In the genomic region with DNA sequence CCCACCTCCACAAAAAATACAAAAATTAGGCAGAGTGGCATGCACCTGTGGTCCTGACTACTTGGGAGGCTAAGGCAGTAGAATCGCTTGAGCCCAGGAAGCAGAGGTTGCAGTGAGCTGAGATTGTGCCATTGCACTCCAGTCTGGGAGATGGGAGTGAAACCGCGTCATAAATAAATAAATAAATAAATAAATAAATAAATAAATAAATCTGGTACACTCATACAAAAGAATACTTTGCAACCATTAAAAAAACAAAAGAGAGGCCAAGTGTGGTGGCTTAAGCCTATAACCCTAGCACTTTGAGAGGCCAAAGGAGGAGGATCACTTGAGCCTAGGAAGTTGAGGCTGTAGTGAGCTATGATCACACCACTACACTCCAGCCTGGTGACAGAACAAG, we compare ENCODE assay signal across 41 cellular contexts. TPM values are rescaled to one million over a fixed set of nuclear protein-coding genes. Genes with fewer than 3 reads are reported as not detected.
"Had no signal": no experiment of that assay in that cellular context is flagged by ENCODE, and none has a peak within 500 bp of the region (broad histone marks: within the 10 kb centered on the region; RNA-seq: fewer than 3 reads in every experiment).

No MANE protein-coding gene starts in this region.

- ATAC-seq: activated naive CD4-positive, alpha-beta T cell treated with anti-CD3 and anti-CD28 coated beads, Interleukin-2, amount 50 U/mL, for 72 hours; activated naive CD8-positive, alpha-beta T cell treated with anti-CD3 and anti-CD28 coated beads, Interleukin-2, amount 50 U/mL, for 24 hours; activated T-cell treated with anti-CD3 and anti-CD28 coated beads, Interleukin-2, amount 50 U/mL, for 4 hours; activated T-cell treated with anti-CD3 and anti-CD28 coated beads, Interleukin-2, amount 50 U/mL, for 72 hours; activated T-helper 17 cell treated with anti-CD3 and anti-CD28 coated beads, Interleukin-2, amount 50 U/mL, for 72 hours; body of pancreas had no signal

- H3K27ac ChIP-seq: adrenal gland, ascending aorta, body of pancreas, brain microvascular endothelial cell, breast epithelium, cardiac muscle cell had no signal

- H3K4me1 Mint-ChIP-seq: activated naive CD4-positive, alpha-beta T cell treated with anti-CD3 and anti-CD28 coated beads, Interleukin-2, amount 10 ng/mL, durations not matched to agents 7 days and 5 days; activated naive CD4-positive, alpha-beta T cell treated with anti-CD3 and anti-CD28 coated beads, Interleukin-2, amount 50 U/mL, for 24 hours; activated naive CD8-positive, alpha-beta T cell treated with anti-CD3 and anti-CD28 coated beads for 36 hours; activated naive CD8-positive, alpha-beta T cell treated with anti-CD3 and anti-CD28 coated beads, Interleukin-2, amount 10 ng/mL, durations not matched to agents 7 days and 5 days; activated naive CD8-positive, alpha-beta T cell treated with anti-CD3 and anti-CD28 coated beads, Interleukin-2, amount 50 U/mL, for 24 hours; activated T-helper 17 cell treated with anti-CD3 and anti-CD28 coated beads, Interleukin-2, amount 50 U/mL, for 72 hours; brain; central memory CD8-positive, alpha-beta T cell had no signal

- DNase-seq: activated effector memory CD4-positive, alpha-beta T cell treated with anti-CD3 and anti-CD28 coated beads, Interleukin-2, amount 50 U/mL, for 16 hours; activated effector memory CD4-positive, alpha-beta T cell treated with Interleukin-2 at 50 U/mL for 16 hours; activated gamma-delta T cell; activated gamma-delta T cell treated with Interleukin-2 at 50 U/mL for 16 hours; activated naive CD4-positive, alpha-beta T cell; activated naive CD4-positive, alpha-beta T cell treated with anti-CD3 and anti-CD28 coated beads for 36 hours; activated naive CD4-positive, alpha-beta T cell treated with anti-CD3 and anti-CD28 coated beads, Interleukin-2, amount 10 ng/mL, durations not matched to agents 7 days and 5 days; activated naive CD4-positive, alpha-beta T cell treated with anti-CD3 and anti-CD28 coated beads, Interleukin-2, amount 50 U/mL, for 16 hours; activated naive CD4-positive, alpha-beta T cell treated with Interleukin-2 at 50 U/mL for 16 hours; activated naive CD8-positive, alpha-beta T cell treated with anti-CD3 and anti-CD28 coated beads for 36 hours; activated naive CD8-positive, alpha-beta T cell treated with anti-CD3 and anti-CD28 coated beads, Interleukin-2, amount 10 ng/mL, durations not matched to agents 7 days and 5 days; activated naive CD8-positive, alpha-beta T cell treated with anti-CD3 and anti-CD28 coated beads, Interleukin-2, amount 50 U/mL, for 24 hours; activated T-cell treated with anti-CD3 and anti-CD28 coated beads, Interleukin-2, amount 50 U/mL, for 24 hours; activated T-cell treated with anti-CD3 and anti-CD28 coated beads, Interleukin-2, amount 50 U/mL, for 4 hours; activated T-cell treated with anti-CD3 and anti-CD28 coated beads, Interleukin-2, amount 50 U/mL, for 48 hours; activated T-cell treated with anti-CD3 and anti-CD28 coated beads, Interleukin-2, amount 50 U/mL, for 72 hours; adrenal gland; amniotic stem cell; amygdala; anterior cingulate cortex; aorta; body of pancreas; brain microvascular endothelial cell; caudate nucleus; central memory CD4-positive, alpha-beta T cell; cerebellar nuclear complex had no signal

- H3K36me3 ChIP-seq: adrenal gland, ascending aorta, brain microvascular endothelial cell, breast epithelium, cardiac muscle cell had no signal

- H3K36me3 Mint-ChIP-seq: activated naive CD4-positive, alpha-beta T cell treated with anti-CD3 and anti-CD28 coated beads, Interleukin-2, amount 10 ng/mL, durations not matched to agents 7 days and 5 days; activated naive CD4-positive, alpha-beta T cell treated with anti-CD3 and anti-CD28 coated beads, Interleukin-2, amount 50 U/mL, for 72 hours; activated naive CD8-positive, alpha-beta T cell treated with anti-CD3 and anti-CD28 coated beads for 36 hours; activated naive CD8-positive, alpha-beta T cell treated with anti-CD3 and anti-CD28 coated beads, Interleukin-2, amount 10 ng/mL, durations not matched to agents 7 days and 5 days; brain had no signal

- H3K9me3 ChIP-seq: adrenal gland, ascending aorta, body of pancreas, breast epithelium had no signal

- H3K27me3 ChIP-seq: adrenal gland, ascending aorta, body of pancreas, brain microvascular endothelial cell, breast epithelium, cardiac muscle cell had no signal

- H3K4me3 Mint-ChIP-seq: activated naive CD4-positive, alpha-beta T cell treated with anti-CD3 and anti-CD28 coated beads for 36 hours; activated naive CD4-positive, alpha-beta T cell treated with anti-CD3 and anti-CD28 coated beads, Interleukin-2, amount 10 ng/mL, durations not matched to agents 7 days and 5 days; activated naive CD4-positive, alpha-beta T cell treated with anti-CD3 and anti-CD28 coated beads, Interleukin-2, amount 50 U/mL, for 24 hours; activated naive CD8-positive, alpha-beta T cell; activated naive CD8-positive, alpha-beta T cell treated with anti-CD3 and anti-CD28 coated beads for 36 hours; activated naive CD8-positive, alpha-beta T cell treated with anti-CD3 and anti-CD28 coated beads, Interleukin-2, amount 10 ng/mL, durations not matched to agents 7 days and 5 days; activated naive CD8-positive, alpha-beta T cell treated with anti-CD3 and anti-CD28 coated beads, Interleukin-2, amount 50 U/mL, for 24 hours; activated T-cell treated with anti-CD3 and anti-CD28 coated beads, Interleukin-2, amount 50 U/mL, for 24 hours; activated T-cell treated with anti-CD3 and anti-CD28 coated beads, Interleukin-2, amount 50 U/mL, for 4 hours; activated T-cell treated with anti-CD3 and anti-CD28 coated beads, Interleukin-2, amount 50 U/mL, for 72 hours; activated T-helper 1 cell treated with anti-CD3 and anti-CD28 coated beads, Interleukin-12 subunit alpha, Interleukin-12 subunit beta, Interleukin-2, Interleukin-4 antibody, amounts not matched to agents 30 ng/mL and 10 ng/mL and 1 ng/mL, durations not matched to agents 14 hours and 24 hours and 36 hours; activated T-helper 17 cell treated with anti-CD3 and anti-CD28 coated beads, Interleukin-2, amount 50 U/mL, for 72 hours; brain; central memory CD8-positive, alpha-beta T cell had no signal

- H3K4me1 ChIP-seq: adrenal gland, ascending aorta, body of pancreas, breast epithelium had no signal

- H3K27ac Mint-ChIP-seq: activated naive CD4-positive, alpha-beta T cell treated with anti-CD3 and anti-CD28 coated beads for 36 hours; activated naive CD4-positive, alpha-beta T cell treated with anti-CD3 and anti-CD28 coated beads, Interleukin-2, amount 10 ng/mL, durations not matched to agents 7 days and 5 days; activated naive CD4-positive, alpha-beta T cell treated with anti-CD3 and anti-CD28 coated beads, Interleukin-2, amount 50 U/mL, for 24 hours; activated naive CD4-positive, alpha-beta T cell treated with anti-CD3 and anti-CD28 coated beads, Interleukin-2, amount 50 U/mL, for 72 hours; activated naive CD8-positive, alpha-beta T cell; activated naive CD8-positive, alpha-beta T cell treated with anti-CD3 and anti-CD28 coated beads for 36 hours; activated naive CD8-positive, alpha-beta T cell treated with anti-CD3 and anti-CD28 coated beads, Interleukin-2, amount 10 ng/mL, durations not matched to agents 7 days and 5 days; activated naive CD8-positive, alpha-beta T cell treated with anti-CD3 and anti-CD28 coated beads, Interleukin-2, amount 50 U/mL, for 24 hours; activated T-cell treated with anti-CD3 and anti-CD28 coated beads, Interleukin-2, amount 50 U/mL, for 24 hours; activated T-cell treated with anti-CD3 and anti-CD28 coated beads, Interleukin-2, amount 50 U/mL, for 72 hours; activated T-helper 1 cell treated with anti-CD3 and anti-CD28 coated beads, Interleukin-12 subunit alpha, Interleukin-12 subunit beta, Interleukin-2, Interleukin-4 antibody, amounts not matched to agents 30 ng/mL and 10 ng/mL and 1 ng/mL, durations not matched to agents 14 hours and 24 hours and 36 hours; activated T-helper 17 cell treated with anti-CD3 and anti-CD28 coated beads, Interleukin-2, amount 50 U/mL, for 72 hours; activated T-helper 2 cell treated with anti-CD3 and anti-CD28 coated beads, Interferon-gamma antibody, Interleukin-2, Interleukin-4, amounts not matched to agents 10 μg/mL and 5 μg/mL and 100 μg/mL, durations not matched to agents 14 hours and 24 hours and 36 hours; brain had no signal

- FAIRE-seq: astrocyte, bronchial epithelial cell had no signal

- H3K9me3 Mint-ChIP-seq: activated naive CD4-positive, alpha-beta T cell treated with anti-CD3 and anti-CD28 coated beads, Interleukin-2, amount 50 U/mL, for 24 hours; activated naive CD4-positive, alpha-beta T cell treated with anti-CD3 and anti-CD28 coated beads, Interleukin-2, amount 50 U/mL, for 72 hours; activated naive CD8-positive, alpha-beta T cell treated with anti-CD3 and anti-CD28 coated beads for 36 hours; activated naive CD8-positive, alpha-beta T cell treated with anti-CD3 and anti-CD28 coated beads, Interleukin-2, amount 10 ng/mL, durations not matched to agents 7 days and 5 days; activated naive CD8-positive, alpha-beta T cell treated with anti-CD3 and anti-CD28 coated beads, Interleukin-2, amount 50 U/mL, for 24 hours; activated T-cell treated with anti-CD3 and anti-CD28 coated beads, Interleukin-2, amount 50 U/mL, for 72 hours; activated T-helper 17 cell treated with anti-CD3 and anti-CD28 coated beads, Interleukin-2, amount 50 U/mL, for 72 hours; central memory CD8-positive, alpha-beta T cell had no signal

- H3K4me3 ChIP-seq: adrenal gland, ascending aorta, body of pancreas, breast epithelium, cardiac muscle cell had no signal

RNA-seq across cellular contexts. Expression of a gene that starts 28.0 kb away (rescaled TPM):
- total RNA-seq: astrocyte had no signal

RNA-seq across cellular contexts. Expression of a gene that starts 32.4 kb away (rescaled TPM):
- total RNA-seq: activated naive CD4-positive, alpha-beta T cell treated with anti-CD3 and anti-CD28 coated beads for 36 hours; activated naive CD4-positive, alpha-beta T cell treated with anti-CD3 and anti-CD28 coated beads, Interleukin-2, amount 50 U/mL, for 72 hours; activated naive CD8-positive, alpha-beta T cell treated with anti-CD3 and anti-CD28 coated beads for 36 hours; activated naive CD8-positive, alpha-beta T cell treated with anti-CD3 and anti-CD28 coated beads, Interleukin-2, amount 10 ng/mL, durations not matched to agents 7 days and 5 days; activated T-cell treated with anti-CD3 and anti-CD28 coated beads, Interleukin-2, amount 50 U/mL, for 4 hours; activated T-helper 1 cell treated with anti-CD3 and anti-CD28 coated beads, Interleukin-12 subunit alpha, Interleukin-12 subunit beta, Interleukin-2, Interleukin-4 antibody, amounts not matched to agents 30 ng/mL and 10 ng/mL and 1 ng/mL, durations not matched to agents 14 hours and 24 hours and 36 hours; activated T-helper 2 cell treated with anti-CD3 and anti-CD28 coated beads, Interferon-gamma antibody, Interleukin-2, Interleukin-4, amounts not matched to agents 10 μg/mL and 5 μg/mL and 100 μg/mL, durations not matched to agents 14 hours and 24 hours and 36 hours; aorta; ascending aorta; astrocyte; bronchial epithelial cell; cardiac septum; chondrocyte had no signal

RNA-seq across cellular contexts. Expression of a gene that starts 43.9 kb away (rescaled TPM):
- total RNA-seq: activated T-helper 1 cell treated with anti-CD3 and anti-CD28 coated beads, Interleukin-12 subunit alpha, Interleukin-12 subunit beta, Interleukin-2, Interleukin-4 antibody, amounts not matched to agents 30 ng/mL and 10 ng/mL and 1 ng/mL, durations not matched to agents 14 hours and 24 hours and 36 hours; activated T-helper 2 cell treated with anti-CD3 and anti-CD28 coated beads, Interferon-gamma antibody, Interleukin-2, Interleukin-4, amounts not matched to agents 10 μg/mL and 5 μg/mL and 100 μg/mL, durations not matched to agents 14 hours and 24 hours and 36 hours had no signal

RNA-seq across cellular contexts. Expression of a gene that starts 53.1 kb away (rescaled TPM):
- total RNA-seq: activated naive CD4-positive, alpha-beta T cell treated with anti-CD3 and anti-CD28 coated beads for 36 hours; activated naive CD4-positive, alpha-beta T cell treated with anti-CD3 and anti-CD28 coated beads, Interleukin-2, amount 50 U/mL, for 72 hours; activated naive CD8-positive, alpha-beta T cell treated with anti-CD3 and anti-CD28 coated beads for 36 hours; activated naive CD8-positive, alpha-beta T cell treated with anti-CD3 and anti-CD28 coated beads, Interleukin-2, amount 10 ng/mL, durations not matched to agents 7 days and 5 days; activated T-cell treated with anti-CD3 and anti-CD28 coated beads, Interleukin-2, amount 50 U/mL, for 4 hours; activated T-cell treated with anti-CD3 and anti-CD28 coated beads, Interleukin-2, amount 50 U/mL, for 72 hours; aorta; ascending aorta; astrocyte had no signal
